Comparison of ENCODE assay signal across 18 cellular contexts in the genomic region with DNA sequence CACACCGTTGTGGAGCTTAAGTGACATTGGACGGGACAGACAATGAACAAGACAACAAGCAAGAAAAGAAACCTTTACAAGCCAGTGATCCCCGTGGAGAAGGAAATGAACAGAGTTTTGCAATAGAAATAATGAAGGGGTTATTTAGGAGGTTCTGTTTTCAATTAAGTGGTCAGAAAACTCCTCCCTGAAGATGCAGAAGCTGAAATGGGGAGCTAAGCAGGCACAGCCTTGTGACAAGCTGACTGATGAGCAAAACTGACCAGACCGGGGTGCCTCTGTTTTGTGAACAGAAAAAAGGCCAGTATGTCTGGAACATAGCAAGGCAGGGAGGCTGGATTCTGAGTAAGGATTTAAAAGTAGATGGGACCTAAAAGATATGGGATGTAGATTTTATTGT.
DNase-seq lines count a peak whose midpoint lies in the region; ATAC-seq, FAIRE-seq and TF ChIP-seq lines count a peak whose summit lies in the region.
"Had no signal": no experiment of that assay in that cellular context is flagged by ENCODE, and none has a peak within 500 bp of the region (broad histone marks: within the 10 kb centered on the region; RNA-seq: fewer than 3 reads in every experiment).

No MANE protein-coding gene starts in this region.

- H3K9me3 Mint-ChIP-seq in type B pancreatic cell = no peaks in the 10 kb centered on the region
- peaks cover 7 to 27% (median 15%) of the 10 kb centered on the region in 11 donors for H3K9me3 Mint-ChIP-seq in naive thymus-derived CD4-positive, alpha-beta T cell

- H3K4me1 ChIP-seq in SK-N-SH (ENCODE audit: control insufficient read depth in 1 of 2, insufficient read depth in 2 of 2, low read depth in 1 of 2, low read length in 1 of 2) = peaks cover 0 to 2% of the 10 kb centered on the region in 2 experiments; a peak in 1 of 4 replicates
- no peaks in the 10 kb centered on the region for H3K4me1 ChIP-seq in naive thymus-derived CD4-positive, alpha-beta T cell (ENCODE audit: control insufficient read depth in 2 of 2, insufficient read depth in 2 of 2, low read length in 2 of 2)
- H3K4me1 ChIP-seq: BLaER1 treated with 17β-estradiol and CSF1 and Interleukin-3, amounts not matched to agents 10 nM and 100 nM; HAP-1 had no signal

- no peaks in the 10 kb centered on the region for H4K20me1 ChIP-seq in SK-N-SH (ENCODE audit: insufficient read depth)
- H4K20me1 ChIP-seq: BLaER1 treated with 17β-estradiol and CSF1 and Interleukin-3, amounts not matched to agents 10 nM and 100 nM had no signal

- H3K4me2 ChIP-seq in SK-N-SH = no peak overlapping the region
- H3K4me2 ChIP-seq: BLaER1 treated with 17β-estradiol and CSF1 and Interleukin-3, amounts not matched to agents 10 nM and 100 nM had no signal

- DNase-seq in SK-N-SH (peak; percentile 23), NOMO-1 treated with DMSO at 0.1 percent for 48 hours (lab: John Stamatoyannopoulos, UW; ENCODE audit: unreplicated experiment) (peak; percentile 51), bronchial epithelial cell (ENCODE audit: low read depth) (no peak), type B pancreatic cell (ENCODE audit: extremely low spot score, unreplicated experiment) (no peak)
- no peak for DNase-seq in naive thymus-derived CD4-positive, alpha-beta T cell
- DNase-seq: 8988T; Calu3; CD8-positive, alpha-beta T cell; DMS79 treated with DMSO at 0.1 percent for 48 hours; GF-D8 had no signal

- no peaks in the 10 kb centered on the region for H3K36me3 ChIP-seq in SK-N-SH (replicated peaks in 1 of 2; ENCODE audit: control insufficient read depth in 1 of 2, insufficient read depth in 2 of 2, low read length in 1 of 2)
- H3K36me3 ChIP-seq in bronchial epithelial cell (ENCODE audit: control insufficient read depth, insufficient read depth, low read length) = no peaks in the 10 kb centered on the region
- H3K36me3 ChIP-seq in naive thymus-derived CD4-positive, alpha-beta T cell (ENCODE audit: control insufficient read depth in 2 of 3, insufficient read depth in 3 of 3, low read length in 3 of 3) = no peaks in the 10 kb centered on the region
- H3K36me3 ChIP-seq: BLaER1 treated with 17β-estradiol and CSF1 and Interleukin-3, amounts not matched to agents 10 nM and 100 nM; HAP-1 had no signal

- CTCF ChIA-PET in SK-N-SH (lab: Yijun Ruan, JAX) = interaction anchor here (1.7 kb wide), 1 partner anchor 9 kb away, joined by 4 read pairs; no protein-coding TSS in a partner anchor
- CTCF ChIA-PET in naive thymus-derived CD4-positive, alpha-beta T cell (lab: Charles Lee) = no interaction called here

- H3K36me3 Mint-ChIP-seq in type B pancreatic cell = no peaks in the 10 kb centered on the region
- no peaks in the 10 kb centered on the region for H3K36me3 Mint-ChIP-seq in naive thymus-derived CD4-positive, alpha-beta T cell
- H3K36me3 Mint-ChIP-seq: CD8-positive, alpha-beta T cell had no signal

- intact Hi-C loops in naive thymus-derived CD4-positive, alpha-beta T cell (cut with micrococcal nuclease) = no loop called here

- POLR2A ChIA-PET in SK-N-SH (lab: Yijun Ruan, JAX) = no interaction called here
- POLR2A ChIA-PET in naive thymus-derived CD4-positive, alpha-beta T cell (lab: Charles Lee) = no interaction called here

- H3K4me3 ChIP-seq in SK-N-SH (ENCODE audit: low read depth in 2 of 2, low read length in 1 of 2) (no peak overlapping the region), bronchial epithelial cell (ENCODE audit: low read depth, low read length) (no peak overlapping the region)
- no peak overlapping the region for H3K4me3 ChIP-seq in naive thymus-derived CD4-positive, alpha-beta T cell (ENCODE audit: low read length)
- H3K4me3 ChIP-seq: BLaER1 treated with 17β-estradiol and CSF1 and Interleukin-3, amounts not matched to agents 10 nM and 100 nM; HAP-1 had no signal

- H3K27me3 Mint-ChIP-seq in type B pancreatic cell = no peaks in the 10 kb centered on the region
- no peaks in the 10 kb centered on the region for H3K27me3 Mint-ChIP-seq in naive thymus-derived CD4-positive, alpha-beta T cell
- H3K27me3 Mint-ChIP-seq: IgD-negative memory B cell had no signal

- no peak overlapping the region for H3K27ac ChIP-seq in SK-N-SH (ENCODE audit: low read depth in 2 of 2, low read length in 1 of 2)
- H3K27ac ChIP-seq in naive thymus-derived CD4-positive, alpha-beta T cell (ENCODE audit: low read depth, low read length) = no peak overlapping the region
- H3K27ac ChIP-seq: BLaER1 treated with 17β-estradiol and CSF1 and Interleukin-3, amounts not matched to agents 10 nM and 100 nM had no signal

- no peak for TF ChIP-seq RAD21 in SK-N-SH (IDR thresholded peaks at IDR 0.05; ENCODE audit: low read length)

- no peak overlapping the region for H3K9ac ChIP-seq in SK-N-SH
- H3K9ac ChIP-seq: BLaER1 treated with 17β-estradiol and CSF1 and Interleukin-3, amounts not matched to agents 10 nM and 100 nM had no signal

- peak; percentile 18 for FAIRE-seq in bronchial epithelial cell (lab: Jason Lieb, UNC)
- FAIRE-seq: H1, HepG2 had no signal

- peak overlapping the region; percentile 29 for H3K4me3 Mint-ChIP-seq in type B pancreatic cell
- no peak overlapping the region for H3K4me3 Mint-ChIP-seq in naive thymus-derived CD4-positive, alpha-beta T cell
- H3K4me3 Mint-ChIP-seq: CD8-positive, alpha-beta T cell; IgD-negative memory B cell had no signal

- no peaks in the 10 kb centered on the region for H3F3A ChIP-seq in SK-N-SH (replicated peaks; ENCODE audit: insufficient read depth)

- 0 out of 2 replicates have a peak, but pooled peaks cover 6% of the 10 kb centered on the region for H3K9me3 ChIP-seq in SK-N-SH
- H3K9me3 ChIP-seq in naive thymus-derived CD4-positive, alpha-beta T cell (ENCODE audit: control insufficient read depth in 2 of 3, low read length in 3 of 3) = no peaks in the 10 kb centered on the region
- H3K9me3 ChIP-seq: BLaER1 treated with 17β-estradiol and CSF1 and Interleukin-3, amounts not matched to agents 10 nM and 100 nM; HAP-1 had no signal

- H3K27ac Mint-ChIP-seq in type B pancreatic cell = no peak overlapping the region
- H3K27ac Mint-ChIP-seq in naive thymus-derived CD4-positive, alpha-beta T cell = no peak overlapping the region
- H3K27ac Mint-ChIP-seq: CD8-positive, alpha-beta T cell; IgD-negative memory B cell had no signal

- H3K9me2 ChIP-seq in SK-N-SH = no peaks in the 10 kb centered on the region

- peaks cover 9% of the 10 kb centered on the region for H3K4me1 Mint-ChIP-seq in type B pancreatic cell (ENCODE audit: unreplicated experiment)
- H3K4me1 Mint-ChIP-seq in naive thymus-derived CD4-positive, alpha-beta T cell = no peaks in the 10 kb centered on the region
- H3K4me1 Mint-ChIP-seq: IgD-negative memory B cell had no signal

- H3K27me3 ChIP-seq in SK-N-SH (ENCODE audit: insufficient read depth) = no peaks in the 10 kb centered on the region
- H3K27me3 ChIP-seq in bronchial epithelial cell (ENCODE audit: control insufficient read depth, insufficient read depth, low read length) = no peaks in the 10 kb centered on the region
- no peaks in the 10 kb centered on the region for H3K27me3 ChIP-seq in naive thymus-derived CD4-positive, alpha-beta T cell (ENCODE audit: control insufficient read depth in 2 of 2, insufficient read depth in 2 of 2, low read length in 2 of 2)
- H3K27me3 ChIP-seq: BLaER1 treated with 17β-estradiol and CSF1 and Interleukin-3, amounts not matched to agents 10 nM and 100 nM had no signal

- 14% methylated on average over 4 of the region's 4 CpGs for WGBS in SK-N-SH (ENCODE audit: low lambda C conversion rate)

- TF ChIP-seq CTCF in SK-N-SH (IDR thresholded peaks at IDR 0.05) = no peak
- TF ChIP-seq CTCF in bronchial epithelial cell (IDR thresholded peaks at IDR 0.05; ENCODE audit: insufficient read depth, low read length, severe bottlenecking) = no peak
- no peak for TF ChIP-seq CTCF in type B pancreatic cell (conservative IDR thresholded peaks at IDR 0.05)

- no peak for TF ChIP-seq EP300 in SK-N-SH (IDR thresholded peaks at IDR 0.05; ENCODE audit: borderline replicate concordance in 1 of 2, low read depth in 1 of 2, low read length in 1 of 2)

- H2AFZ ChIP-seq in SK-N-SH (ENCODE audit: low read depth) = no peak overlapping the region

- no peaks in the 10 kb centered on the region for H3K79me2 ChIP-seq in SK-N-SH (ENCODE audit: insufficient read depth)

- no peak for ATAC-seq in SK-N-SH treated with all-trans-retinoic acid at 6 μM for 48 hours
- ATAC-seq in HG03139 (IDR thresholded peaks at IDR 0.05; ENCODE audit: unreplicated experiment) = no peak
- ATAC-seq in HG03565 (IDR thresholded peaks at IDR 0.05; ENCODE audit: unreplicated experiment) = no peak
- ATAC-seq in naive thymus-derived CD4-positive, alpha-beta T cell = no peak
- ATAC-seq: CD8-positive, alpha-beta T cell; HepG2 had no signal

TF ChIP-seq in SK-N-SH, 30 proteins besides CTCF, POLR2A, EP300 and RAD21:
- TF ChIP-seq FOSL2 (IDR thresholded peaks at IDR 0.05; ENCODE audit: borderline replicate concordance, low read depth) = no peak
- no peak for TF ChIP-seq RFX5 (IDR thresholded peaks at IDR 0.05; ENCODE audit: low read length)
- TF ChIP-seq MEF2A (IDR thresholded peaks at IDR 0.05; ENCODE audit: borderline replicate concordance, low read depth) = no peak

TF ChIP-seq in SK-N-SH treated with all-trans-retinoic acid at 6 μM for 48 hours, 23 proteins besides CTCF, POLR2A, EP300 and RAD21:
- TF ChIP-seq BACH2 (CRISPR knock-in tag; IDR thresholded peaks at IDR 0.05; ENCODE audit: borderline replicate concordance) (no peak), PPARA (CRISPR knock-in tag; IDR thresholded peaks at IDR 0.05; ENCODE audit: borderline replicate concordance) (no peak), ESRRG (CRISPR knock-in tag; IDR thresholded peaks at IDR 0.05) (no peak), ZC3H10 (CRISPR knock-in tag; IDR thresholded peaks at IDR 0.05) (no peak), ZNF565 (CRISPR knock-in tag; conservative IDR thresholded peaks at IDR 0.05; ENCODE audit: low read depth) (no peak), CSDC2 (CRISPR knock-in tag; IDR thresholded peaks at IDR 0.05) (no peak), TCF4 (CRISPR knock-in tag; IDR thresholded peaks at IDR 0.05; ENCODE audit: borderline replicate concordance) (no peak), RARB (CRISPR knock-in tag; IDR thresholded peaks at IDR 0.05) (no peak)
- TF ChIP-seq, protein P1, sequence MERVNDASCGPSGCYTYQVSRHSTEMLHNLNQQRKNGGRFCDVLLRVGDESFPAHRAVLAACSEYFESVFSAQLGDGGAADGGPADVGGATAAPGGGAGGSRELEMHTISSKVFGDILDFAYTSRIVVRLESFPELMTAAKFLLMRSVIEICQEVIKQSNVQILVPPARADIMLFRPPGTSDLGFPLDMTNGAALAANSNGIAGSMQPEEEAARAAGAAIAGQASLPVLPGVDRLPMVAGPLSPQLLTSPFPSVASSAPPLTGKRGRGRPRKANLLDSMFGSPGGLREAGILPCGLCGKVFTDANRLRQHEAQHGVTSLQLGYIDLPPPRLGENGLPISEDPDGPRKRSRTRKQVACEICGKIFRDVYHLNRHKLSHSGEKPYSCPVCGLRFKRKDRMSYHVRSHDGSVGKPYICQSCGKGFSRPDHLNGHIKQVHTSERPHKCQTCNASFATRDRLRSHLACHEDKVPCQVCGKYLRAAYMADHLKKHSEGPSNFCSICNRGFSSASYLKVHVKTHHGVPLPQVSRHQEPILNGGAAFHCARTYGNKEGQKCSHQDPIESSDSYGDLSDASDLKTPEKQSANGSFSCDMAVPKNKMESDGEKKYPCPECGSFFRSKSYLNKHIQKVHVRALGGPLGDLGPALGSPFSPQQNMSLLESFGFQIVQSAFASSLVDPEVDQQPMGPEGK (CRISPR knock-in tag; IDR thresholded peaks at IDR 0.05; ENCODE audit: borderline replicate concordance) = no peak

Comparison
In these comparisons a context has a peak if more than half of its experiments do, and no peak if none do; other contexts are left out.
1. DNase-seq: peak in SK-N-SH (single experiment) and NOMO-1 treated with DMSO at 0.1 percent for 48 hours (single experiment); none in bronchial epithelial cell (single experiment), type B pancreatic cell (single experiment) and naive thymus-derived CD4-positive, alpha-beta T cell (0 of 9).